ENCODE assay signal across 23 cellular contexts in genomic region chr7:14219125-14219524, GRCh38.
DNase-seq lines count a peak whose midpoint lies in the region; ATAC-seq, FAIRE-seq and TF ChIP-seq lines count a peak whose summit lies in the region.
"Had no signal": no experiment of that assay in that cellular context is flagged by ENCODE, and none has a peak within 500 bp of the region (broad histone marks: within the 10 kb centered on the region; RNA-seq: fewer than 3 reads in every experiment).

No MANE protein-coding gene starts in this region.

- POLR2A ChIA-PET in PC-3 (lab: Charles Lee; ENCODE audit: unreplicated experiment), result no interaction called here

- no peak overlapping the region for H3K4me3 ChIP-seq in PC-3 (ENCODE audit: low read length)
- H3K4me3 ChIP-seq in choroid plexus epithelial cell (ENCODE audit: low read depth, low read length), result no peak overlapping the region
- no peak overlapping the region for H3K4me3 ChIP-seq in left ventricle myocardium inferior
- H3K4me3 ChIP-seq in small intestine (ENCODE audit: low read depth in 1 of 2, low read length in 2 of 2), result no peak overlapping the region
- H3K4me3 ChIP-seq: BLaER1 treated with 17β-estradiol and CSF1 and Interleukin-3, amounts not matched to agents 10 nM and 100 nM; SJCRH30 had no signal

- H3K4me1 ChIP-seq in PC-3 (ENCODE audit: insufficient read depth, low read length) (peaks cover 16% of the 10 kb centered on the region; the same call in 1 of the 2 replicates), left ventricle myocardium inferior (peaks cover 7% of the 10 kb centered on the region), small intestine (ENCODE audit: control insufficient read depth in 2 of 2, insufficient read depth in 1 of 2, low read depth in 1 of 2, low read length in 1 of 2) (no peaks in the 10 kb centered on the region)
- H3K4me1 ChIP-seq: BLaER1 treated with 17β-estradiol and CSF1 and Interleukin-3, amounts not matched to agents 10 nM and 100 nM had no signal

- H3K27ac ChIP-seq in PC-3 (ENCODE audit: low read length), result peak overlapping the region; percentile 50; the same call in 1 of the 2 replicates
- H3K27ac ChIP-seq in left ventricle myocardium inferior (replicated peaks), result peak overlapping the region; percentile 64
- H3K27ac ChIP-seq in small intestine (ENCODE audit: low read depth in 1 of 2, low read length in 1 of 2), result no peak overlapping the region
- H3K27ac ChIP-seq: BLaER1 treated with 17β-estradiol and CSF1 and Interleukin-3, amounts not matched to agents 10 nM and 100 nM; SJCRH30; VCaP had no signal

- H2AFZ ChIP-seq in PC-3 (ENCODE audit: low read length), result no peak overlapping the region

- FAIRE-seq in small intestine (lab: Jason Lieb, UNC), result no peak
- FAIRE-seq: endothelial cell of umbilical vein, RCC 7860 had no signal

- ATAC-seq in PC-3 (no peak), HG02870 (IDR thresholded peaks at IDR 0.05; ENCODE audit: unreplicated experiment) (no peak), GM21447 (IDR thresholded peaks at IDR 0.05; ENCODE audit: unreplicated experiment) (no peak)
- no peak for ATAC-seq in activated CD4-positive, CD25-positive, alpha-beta regulatory T cell treated with anti-CD3 and anti-CD28 coated beads, Interleukin-2, amount 50 U/mL, for 24 hours
- ATAC-seq: natural killer cell had no signal

- no peak overlapping the region for H3K9ac ChIP-seq in PC-3 (ENCODE audit: low read length)
- H3K9ac ChIP-seq: BLaER1 treated with 17β-estradiol and CSF1 and Interleukin-3, amounts not matched to agents 10 nM and 100 nM had no signal

- peak; percentile 47 for DNase-seq in PC-3
- DNase-seq in choroid plexus epithelial cell (ENCODE audit: low read depth), result peak; percentile 52
- DNase-seq in left ventricle myocardium inferior, result no peak
- DNase-seq in small intestine, result peak; percentile 34
- DNase-seq: activated CD4-positive, alpha-beta T cell treated with anti-CD3 and anti-CD28 coated beads, Interleukin-2, amount 10 ng/mL, durations not matched to agents 24 days and 14 days; activated naive CD8-positive, alpha-beta T cell treated with anti-CD3 and anti-CD28 coated beads, Interleukin-2, amount 10 ng/mL, durations not matched to agents 7 days and 5 days; DMS53; natural killer cell; NCI-H1436 treated with DMSO at 0.1 percent for 48 hours; NCI-H2081 treated with DMSO at 0.1 percent for 48 hours; NCI-H2227 treated with DMSO at 0.1 percent for 48 hours; nucleus accumbens; SW 1271; T-helper 9 cell; trophoblast cell had no signal

- H3F3A ChIP-seq in PC-3 (ENCODE audit: low read length, unreplicated experiment), result no peaks in the 10 kb centered on the region

- no peaks in the 10 kb centered on the region for H3K27me3 ChIP-seq in PC-3 (ENCODE audit: low read length)
- H3K27me3 ChIP-seq in left ventricle myocardium inferior (ENCODE audit: low read depth), result no peaks in the 10 kb centered on the region
- H3K27me3 ChIP-seq in small intestine (ENCODE audit: control insufficient read depth in 2 of 2, insufficient read depth in 2 of 2, low read length in 2 of 2), result no peaks in the 10 kb centered on the region
- H3K27me3 ChIP-seq: BLaER1 treated with 17β-estradiol and CSF1 and Interleukin-3, amounts not matched to agents 10 nM and 100 nM; SJCRH30 had no signal

- H3K79me2 ChIP-seq in PC-3 (ENCODE audit: low read length), result no peaks in the 10 kb centered on the region

- intact Hi-C loops in PC-3 (cut with micrococcal nuclease) (no loop called here), left ventricle myocardium inferior (cut with micrococcal nuclease) (no loop called here)

- H3K36me3 ChIP-seq in PC-3 (ENCODE audit: low read depth, low read length), result no peaks in the 10 kb centered on the region
- no peaks in the 10 kb centered on the region for H3K36me3 ChIP-seq in left ventricle myocardium inferior
- no peaks in the 10 kb centered on the region for H3K36me3 ChIP-seq in small intestine (ENCODE audit: control insufficient read depth in 2 of 2, insufficient read depth in 2 of 2, low read length in 2 of 2)
- H3K36me3 ChIP-seq: BLaER1 treated with 17β-estradiol and CSF1 and Interleukin-3, amounts not matched to agents 10 nM and 100 nM; SJCRH30 had no signal

- CTCF ChIA-PET in PC-3 (lab: Charles Lee), result no interaction called here

- H3K9me3 ChIP-seq in PC-3 (ENCODE audit: low read length) (no peaks in the 10 kb centered on the region), left ventricle myocardium inferior (replicated peaks) (peaks cover 8% of the 10 kb centered on the region), small intestine (ENCODE audit: control insufficient read depth, low read depth) (no peaks in the 10 kb centered on the region)
- H3K9me3 ChIP-seq: BLaER1 treated with 17β-estradiol and CSF1 and Interleukin-3, amounts not matched to agents 10 nM and 100 nM; SJCRH30 had no signal

- no TSS peak for BruUV-seq in PC-3 (replicated peaks; lab: Mats Ljungman, UMichigan)

- H3K9me2 ChIP-seq in PC-3 (replicated peaks; ENCODE audit: low read length), result no peaks in the 10 kb centered on the region

- no peaks in the 10 kb centered on the region for H4K20me1 ChIP-seq in PC-3 (ENCODE audit: low read length)
- H4K20me1 ChIP-seq: BLaER1 treated with 17β-estradiol and CSF1 and Interleukin-3, amounts not matched to agents 10 nM and 100 nM had no signal

- TF ChIP-seq CTCF in PC-3 (conservative IDR thresholded peaks at IDR 0.05; ENCODE audit: low read depth, low read length), result no peak
- no peak for TF ChIP-seq CTCF in choroid plexus epithelial cell (conservative IDR thresholded peaks at IDR 0.05; ENCODE audit: low read depth, low read length)
- TF ChIP-seq CTCF in left ventricle myocardium inferior (IDR thresholded peaks at IDR 0.05; ENCODE audit: borderline replicate concordance), result no peak

- no peak overlapping the region; the same call in 1 of the 2 replicates for H3K4me2 ChIP-seq in PC-3 (ENCODE audit: low read length)
- H3K4me2 ChIP-seq: BLaER1 treated with 17β-estradiol and CSF1 and Interleukin-3, amounts not matched to agents 10 nM and 100 nM had no signal

Comparison
In these comparisons a context has a peak if more than half of its experiments do, and no peak if none do; other contexts are left out.
1. H3K27ac ChIP-seq: peak in PC-3 (single experiment) and left ventricle myocardium inferior (single experiment); none in small intestine (0 of 2).